ENCODE assay signal across 1 cellular context in genomic region chr14:68295316-68295816, GRCh38.
TF ChIP-seq lines count a peak whose summit lies in the region.

No MANE protein-coding gene starts in this region.

TF ChIP-seq in GM23338, 12 proteins besides CTCF, POLR2A, EP300 and RAD21 (continued from another document):
- no peak for TF ChIP-seq ZNF462 (CRISPR knock-in tag; IDR thresholded peaks at IDR 0.05)
